ENCODE assay signal across 13 cellular contexts in genomic region chr4:146663968-146664311, GRCh38. TPM values are rescaled to one million over a fixed set of nuclear protein-coding genes. Genes with fewer than 3 reads are reported as not detected.
DNase-seq lines count a peak whose midpoint lies in the region; ATAC-seq and TF ChIP-seq lines count a peak whose summit lies in the region.
"Not testable (repeated sequence)": the region's sequence is repeated elsewhere in the genome, so short reads cannot be mapped to it uniquely, and the experiment has no call there.
"Had no signal": no experiment of that assay in that cellular context is flagged by ENCODE, and none has a peak within 500 bp of the region (broad histone marks: within the 10 kb centered on the region; RNA-seq: fewer than 3 reads in every experiment).

No MANE protein-coding gene starts in this region.

- not testable (repeated sequence) for TF ChIP-seq CTCF in 22Rv1 (IDR thresholded peaks at IDR 0.05); WTC11 (IDR thresholded peaks at IDR 0.05); neural crest cell (conservative IDR thresholded peaks at IDR 0.05); progenitor cell of endocrine pancreas (IDR thresholded peaks at IDR 0.05; ENCODE audit: unreplicated experiment)

- H3K27ac ChIP-seq in 22Rv1, result peak overlapping the region; percentile 31; the same call in 1 of the 2 replicates

- not testable (repeated sequence) for H3K27ac Mint-ChIP-seq in WTC11; neural crest cell (ENCODE audit: unreplicated experiment); progenitor cell of endocrine pancreas

- H3K9me3 Mint-ChIP-seq in WTC11; neural crest cell; progenitor cell of endocrine pancreas (ENCODE audit: low read depth): not testable (repeated sequence)

- H3K4me3 Mint-ChIP-seq in WTC11 (peak overlapping the region; percentile 67), neural crest cell (peak overlapping the region; percentile 62), progenitor cell of endocrine pancreas (ENCODE audit: low read depth) (peak overlapping the region; percentile 60)

- H3K36me3 ChIP-seq in H7 (replicated peaks; ENCODE audit: control insufficient read depth, insufficient read depth, low read length), result not testable (repeated sequence)

- H3K27me3 Mint-ChIP-seq in WTC11 (ENCODE audit: low read depth) (peaks cover 47% of the 10 kb centered on the region), neural crest cell (ENCODE audit: low read depth) (peaks cover 33% of the 10 kb centered on the region), progenitor cell of endocrine pancreas (peaks cover 21% of the 10 kb centered on the region)

- H3K4me3 ChIP-seq in H7 (ENCODE audit: insufficient read depth, low read depth, low read length), result peak overlapping the region; percentile 5; the same call in 1 of the 2 replicates

- POLR2A ChIA-PET in WTC11 (lab: Charles Lee), result not testable (repeated sequence)

- not testable (repeated sequence) for H3K27me3 ChIP-seq in H7 (ENCODE audit: control insufficient read depth, insufficient read depth, low read length)

- H3K36me3 Mint-ChIP-seq in WTC11; neural crest cell (ENCODE audit: low read depth); progenitor cell of endocrine pancreas (ENCODE audit: insufficient read depth): not testable (repeated sequence)

- peak; percentile 75 for ATAC-seq in WTC11

- CTCF ChIA-PET in WTC11 (lab: Charles Lee), result not testable (repeated sequence)

- not testable (repeated sequence) for H3K4me1 Mint-ChIP-seq in WTC11; neural crest cell; progenitor cell of endocrine pancreas (ENCODE audit: low read depth)

- DNase-seq in ELF-1 (ENCODE audit: low read depth, low spot score) (peak; percentile 34), NCI-H1417 (lab: John Stamatoyannopoulos, UW) (peak in 2 of 3 experiments; percentile 8 to 9), NCI-H748 (lab: John Stamatoyannopoulos, UW; ENCODE audit: unreplicated experiment) (peak; percentile 27)
- not testable (repeated sequence) for DNase-seq in H7; WTC11 (ENCODE audit: low spot score); neural crest cell (ENCODE audit: low read depth, low spot score); progenitor cell of endocrine pancreas (ENCODE audit: low spot score, unreplicated experiment)

RNA-seq across cellular contexts. Expression of gene POU4F2, which starts 25.2 kb away (rescaled TPM):
- total RNA-seq in H7 (2014; rRNA removed; shearing (Covaris generic)), result not detected in 2 replicates
- total RNA-seq in WTC11 (2021) (not detected in 3 replicates), neural crest cell (0.14 and 0.20 TPM in 2 replicates), progenitor cell of endocrine pancreas (0.17 and 0.31 TPM in 2 replicates)
- total RNA-seq: CD4-positive, alpha-beta memory T cell; CD4-positive, CD25-positive, alpha-beta regulatory T cell; CD8-positive, alpha-beta memory T cell; G401; GM12878 had no signal
